Comparison of ENCODE assay signal across 28 cellular contexts in the genomic region with DNA sequence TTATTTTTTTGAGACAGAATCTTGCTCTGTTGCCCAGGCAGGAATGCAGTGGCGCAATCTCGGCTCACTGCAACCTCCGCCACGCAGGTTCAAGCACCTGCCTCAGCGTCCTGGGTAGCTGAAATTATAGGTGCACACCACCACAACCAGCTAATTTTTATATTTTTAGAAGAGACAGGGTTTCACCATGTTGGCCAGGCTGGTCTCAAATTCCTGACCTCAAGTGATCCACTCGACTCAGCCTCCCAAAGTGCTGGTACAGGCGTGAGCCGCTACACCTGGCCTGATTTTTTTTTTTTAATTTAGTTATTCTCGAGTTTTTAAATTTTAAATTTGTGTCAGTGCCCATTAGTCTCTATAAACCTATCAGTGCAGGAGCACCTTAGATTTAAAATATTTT.
"Had no signal": no experiment of that assay in that cellular context is flagged by ENCODE, and none has a peak within 500 bp of the region (broad histone marks: within the 10 kb centered on the region; RNA-seq: fewer than 3 reads in every experiment).

No MANE protein-coding gene starts in this region.

- H3K27me3 ChIP-seq: neural progenitor cell, neutrophil, pancreas, spleen, suprapubic skin, testis, tibial artery, transverse colon, upper lobe of right lung, uterus had no signal

- H3K4me1 ChIP-seq: neural progenitor cell, prostate gland, spleen, suprapubic skin, testis, tibial artery, transverse colon, upper lobe of right lung, uterus had no signal

- H3K9ac ChIP-seq: neural progenitor cell had no signal

- H3K4me3 ChIP-seq: neural progenitor cell, pancreas, prostate gland, skin epidermis, smooth muscle cell, spleen, suprapubic skin, testis, tibial artery, transverse colon, upper lobe of right lung, uterus had no signal

- H3K27ac ChIP-seq: neural progenitor cell, neutrophil, pancreas, prostate gland, skin epidermis, spleen, suprapubic skin, testis, tibial artery, transverse colon, upper lobe of right lung, uterus had no signal

- H3K9me3 ChIP-seq: neutrophil, pancreas, prostate gland, spleen, suprapubic skin, testis, tibial artery, transverse colon, upper lobe of right lung, uterus had no signal

- FAIRE-seq: pancreas had no signal

- H3K36me3 ChIP-seq: neural progenitor cell, uterus had no signal

- DNase-seq: naive B cell; natural killer cell; nucleus accumbens; pancreas; right cardiac atrium; spleen; stimulated activated CD4-positive, alpha-beta T cell treated with anti-CD3 and anti-CD28 coated beads, Interleukin-12 subunit alpha, Interleukin-12 subunit beta, amount 100 ng/mL, for 4 hours; stimulated activated CD4-positive, alpha-beta T cell treated with anti-CD3 and anti-CD28 coated beads, Interleukin-1b, Interleukin-23, amount 100 ng/mL, for 48 hours; stimulated activated CD4-positive, alpha-beta T cell treated with anti-CD3 and anti-CD28 coated beads, Interleukin-4, amount 100 ng/mL, for 1 hour; stimulated activated CD4-positive, alpha-beta T cell treated with anti-CD3 and anti-CD28 coated beads, Interleukin-4, amount 100 ng/mL, for 4 hours; stimulated activated CD8-positive, alpha-beta memory T cell treated with anti-CD3 and anti-CD28 coated beads, Interleukin-4, amount 100 ng/mL, for 48 hours; stimulated activated naive CD4-positive, alpha-beta T cell; stimulated activated naive CD8-positive, alpha-beta T cell treated with anti-CD3 and anti-CD28 coated beads, Interleukin-15, amount 100 ng/mL, for 72 hours; stimulated activated naive CD8-positive, alpha-beta T cell treated with anti-CD3 and anti-CD28 coated beads, Interleukin-15, Interleukin-2, amounts not matched to agents 100 U/mL and 50 U/mL, for 24 hours; substantia nigra; testis; tibial artery; transverse colon; upper lobe of right lung; uterus had no signal

- H2AFZ ChIP-seq: neural progenitor cell had no signal

- H3K4me2 ChIP-seq: neural progenitor cell, smooth muscle cell had no signal

- ATAC-seq: natural killer cell; pancreas; right cardiac atrium; sciatic nerve; stimulated activated memory B cell treated with anti-CD40 and anti-IgM and Interleukin-4, amounts not matched to agents 10 μg/mL and 1 μg/mL and 100 μg/mL, for 72 hours; stimulated activated naive CD8-positive, alpha-beta T cell treated with anti-CD3 and anti-CD28 coated beads, Interleukin-15, amount 100 ng/mL, for 72 hours; stimulated activated naive CD8-positive, alpha-beta T cell treated with anti-CD3 and anti-CD28 coated beads, Interleukin-15, Interleukin-2, amounts not matched to agents 100 U/mL and 50 U/mL, for 24 hours; upper lobe of right lung had no signal
